Comparison of ENCODE assay signal across 19 cellular contexts in genomic region chr1:156832434-156832833, GRCh38. TPM values are rescaled to one million over a fixed set of nuclear protein-coding genes. Genes with fewer than 3 reads are reported as not detected.
DNase-seq lines count a peak whose midpoint lies in the region; ATAC-seq and TF ChIP-seq lines count a peak whose summit lies in the region.
"Had no signal": no experiment of that assay in that cellular context is flagged by ENCODE, and none has a peak within 500 bp of the region (broad histone marks: within the 10 kb centered on the region; RNA-seq: fewer than 3 reads in every experiment).

No MANE protein-coding gene starts in this region.

- H3K36me3 ChIP-seq in PC-3 (ENCODE audit: low read depth, low read length) (no peaks in the 10 kb centered on the region), hepatocyte (replicated peaks; ENCODE audit: insufficient read depth, low read depth) (no peaks in the 10 kb centered on the region)

- no peaks in the 10 kb centered on the region for H3F3A ChIP-seq in PC-3 (ENCODE audit: low read length, unreplicated experiment)

- no peak overlapping the region for H3K4me3 Mint-ChIP-seq in activated T-helper 2 cell treated with anti-CD3 and anti-CD28 coated beads, Interferon-gamma antibody, Interleukin-2, Interleukin-4, amounts not matched to agents 10 μg/mL and 5 μg/mL and 100 μg/mL, durations not matched to agents 14 hours and 24 hours and 36 hours (ENCODE audit: low read depth)
- H3K4me3 Mint-ChIP-seq: CD8-positive, alpha-beta memory T cell had no signal

- peak overlapping the region; percentile 1 for H3K27ac Mint-ChIP-seq in activated T-helper 2 cell treated with anti-CD3 and anti-CD28 coated beads, Interferon-gamma antibody, Interleukin-2, Interleukin-4, amounts not matched to agents 10 μg/mL and 5 μg/mL and 100 μg/mL, durations not matched to agents 14 hours and 24 hours and 36 hours

- TF ChIP-seq CTCF in PC-3 (conservative IDR thresholded peaks at IDR 0.05; ENCODE audit: low read depth, low read length): 0 out of 2 replicates have a peak, but pooled peaks have one; percentile 8
- peak; percentile 24 for TF ChIP-seq CTCF in foreskin keratinocyte (conservative IDR thresholded peaks at IDR 0.05)
- TF ChIP-seq CTCF in hepatocyte (IDR thresholded peaks at IDR 0.05; ENCODE audit: poor library complexity): no peak

- intact Hi-C loops in PC-3 (cut with micrococcal nuclease): no loop called here
- intact Hi-C loops in activated T-helper 2 cell treated with anti-CD3 and anti-CD28 coated beads, Interferon-gamma antibody, Interleukin-2, Interleukin-4, amounts not matched to agents 10 μg/mL and 5 μg/mL and 100 μg/mL, durations not matched to agents 14 hours and 24 hours and 36 hours (cut with micrococcal nuclease): no loop called here

- H3K27me3 ChIP-seq in PC-3 (ENCODE audit: low read length) (no peaks in the 10 kb centered on the region), foreskin keratinocyte (peaks cover 62% of the 10 kb centered on the region), hepatocyte (peaks cover 50% of the 10 kb centered on the region)

- WGBS in hepatocyte (ENCODE audit: low lambda C conversion rate, missing lambda C conversion rate): 64% methylated on average over 5 of the region's 5 CpGs

- no TSS peak for BruUV-seq in PC-3 (replicated peaks; lab: Mats Ljungman, UMichigan)

- peak; percentile 40 for ATAC-seq in PC-3
- ATAC-seq in foreskin keratinocyte: no peak
- no peak for ATAC-seq in GM21423 (IDR thresholded peaks at IDR 0.05; ENCODE audit: unreplicated experiment)

- H3K79me2 ChIP-seq in PC-3 (ENCODE audit: low read length): no peaks in the 10 kb centered on the region
- no peaks in the 10 kb centered on the region for H3K79me2 ChIP-seq in hepatocyte

- no peaks in the 10 kb centered on the region for H3K36me3 Mint-ChIP-seq in activated T-helper 2 cell treated with anti-CD3 and anti-CD28 coated beads, Interferon-gamma antibody, Interleukin-2, Interleukin-4, amounts not matched to agents 10 μg/mL and 5 μg/mL and 100 μg/mL, durations not matched to agents 14 hours and 24 hours and 36 hours (ENCODE audit: low read depth)
- H3K36me3 Mint-ChIP-seq: CD8-positive, alpha-beta memory T cell had no signal

- H3K4me3 ChIP-seq in PC-3 (ENCODE audit: low read length): no peak overlapping the region
- H3K4me3 ChIP-seq in hepatocyte: no peak overlapping the region

- H4K20me1 ChIP-seq in PC-3 (ENCODE audit: low read length): no peaks in the 10 kb centered on the region
- no peaks in the 10 kb centered on the region for H4K20me1 ChIP-seq in hepatocyte (ENCODE audit: insufficient read depth, poor library complexity, severe bottlenecking)

- H3K4me1 ChIP-seq in PC-3 (ENCODE audit: insufficient read depth, low read length) (peaks cover 9% of the 10 kb centered on the region), foreskin keratinocyte (no peaks in the 10 kb centered on the region), hepatocyte (ENCODE audit: insufficient read depth) (no peaks in the 10 kb centered on the region)

- peaks cover 49% of the 10 kb centered on the region for H3K4me1 Mint-ChIP-seq in activated T-helper 2 cell treated with anti-CD3 and anti-CD28 coated beads, Interferon-gamma antibody, Interleukin-2, Interleukin-4, amounts not matched to agents 10 μg/mL and 5 μg/mL and 100 μg/mL, durations not matched to agents 14 hours and 24 hours and 36 hours (ENCODE audit: low read depth)

- POLR2A ChIA-PET in PC-3 (lab: Charles Lee; ENCODE audit: unreplicated experiment): no interaction called here

- H3K9me2 ChIP-seq in PC-3 (replicated peaks; ENCODE audit: low read length): no peaks in the 10 kb centered on the region
- H3K9me2 ChIP-seq in hepatocyte (replicated peaks; ENCODE audit: insufficient read depth): no peaks in the 10 kb centered on the region

- DNase-seq in EH (ENCODE audit: low read depth): peak; percentile 26
- no peak for DNase-seq in PC-3
- no peak for DNase-seq in activated T-helper 2 cell treated with anti-CD3 and anti-CD28 coated beads, Interferon-gamma antibody, Interleukin-2, Interleukin-4, amounts not matched to agents 10 μg/mL and 5 μg/mL and 100 μg/mL, durations not matched to agents 14 hours and 24 hours and 36 hours (ENCODE audit: low spot score)
- DNase-seq in foreskin keratinocyte: no peak
- DNase-seq in hepatocyte (ENCODE audit: low spot score): no peak
- no peak for DNase-seq in NCI-H345 treated with DMSO at 0.1 percent for 48 hours (lab: John Stamatoyannopoulos, UW; ENCODE audit: unreplicated experiment)
- DNase-seq in T-helper 2 cell: no peak
- DNase-seq: C1 segment of cervical spinal cord, DMS53, H7, MM.1S, NCI-H1092 treated with DMSO at 0.1 percent for 48 hours, NCI-H146, NCI-H2029 treated with DMSO at 0.1 percent for 48 hours, NCI-H2171, Right ventricle myocardium superior had no signal

- H3K27ac ChIP-seq in PC-3 (ENCODE audit: low read length) (no peak overlapping the region), foreskin keratinocyte (no peak overlapping the region), hepatocyte (no peak overlapping the region)

- H3K9me3 Mint-ChIP-seq in activated T-helper 2 cell treated with anti-CD3 and anti-CD28 coated beads, Interferon-gamma antibody, Interleukin-2, Interleukin-4, amounts not matched to agents 10 μg/mL and 5 μg/mL and 100 μg/mL, durations not matched to agents 14 hours and 24 hours and 36 hours: no peaks in the 10 kb centered on the region
- H3K9me3 Mint-ChIP-seq: CD8-positive, alpha-beta memory T cell had no signal

- H3K4me2 ChIP-seq in PC-3 (ENCODE audit: low read length): no peak overlapping the region
- no peak overlapping the region for H3K4me2 ChIP-seq in hepatocyte

- no peak overlapping the region for H2AFZ ChIP-seq in PC-3 (ENCODE audit: low read length)
- no peak overlapping the region for H2AFZ ChIP-seq in hepatocyte

- CTCF ChIA-PET in PC-3 (lab: Charles Lee): no interaction called here

- H3K9me3 ChIP-seq in PC-3 (ENCODE audit: low read length) (no peaks in the 10 kb centered on the region), hepatocyte (ENCODE audit: low read depth) (no peaks in the 10 kb centered on the region)

- peaks cover 3% of the 10 kb centered on the region for H3K27me3 Mint-ChIP-seq in activated T-helper 2 cell treated with anti-CD3 and anti-CD28 coated beads, Interferon-gamma antibody, Interleukin-2, Interleukin-4, amounts not matched to agents 10 μg/mL and 5 μg/mL and 100 μg/mL, durations not matched to agents 14 hours and 24 hours and 36 hours (ENCODE audit: low read depth)

- no peak overlapping the region for H3K9ac ChIP-seq in PC-3 (ENCODE audit: low read length)

RNA-seq across cellular contexts. Expression of gene SH2D2A, which starts 15.8 kb away (rescaled TPM):
- 6.9 and 7.8 TPM in 2 replicates for total RNA-seq in PC-3 (2014; rRNA removed)
- total RNA-seq in activated T-helper 2 cell treated with anti-CD3 and anti-CD28 coated beads, Interferon-gamma antibody, Interleukin-2, Interleukin-4, amounts not matched to agents 10 μg/mL and 5 μg/mL and 100 μg/mL, durations not matched to agents 14 hours and 24 hours and 36 hours: 453 and 474 TPM in 2 replicates
- total RNA-seq in foreskin keratinocyte: 8.4 and 12.1 TPM in 2 replicates
- polyA plus RNA-seq in foreskin keratinocyte: 13.7 and 17.3 TPM in 2 replicates
- total RNA-seq in hepatocyte: 0.60 and 2.6 TPM in 2 replicates
- 0.18 TPM in 1 of 2 replicates, not detected in the other for polyA plus RNA-seq in hepatocyte
- total RNA-seq: LHCN-M2 had no signal

RNA-seq across cellular contexts. Expression of gene INSRR, which starts 26.5 kb away (rescaled TPM):
- not detected in 2 replicates for total RNA-seq in PC-3 (2014; rRNA removed)
- 1.1 and 1.4 TPM in 2 replicates for total RNA-seq in activated T-helper 2 cell treated with anti-CD3 and anti-CD28 coated beads, Interferon-gamma antibody, Interleukin-2, Interleukin-4, amounts not matched to agents 10 μg/mL and 5 μg/mL and 100 μg/mL, durations not matched to agents 14 hours and 24 hours and 36 hours
- not detected in 2 replicates for total RNA-seq in foreskin keratinocyte
- polyA plus RNA-seq in foreskin keratinocyte: not detected in 2 replicates
- not detected in 2 replicates for total RNA-seq in hepatocyte
- not detected in 2 replicates for polyA plus RNA-seq in hepatocyte
- total RNA-seq: H7, LHCN-M2 had no signal
- polyA plus RNA-seq: CD8-positive, alpha-beta memory T cell had no signal

RNA-seq across cellular contexts. Expression of gene NTRK1, which starts 28.2 kb away (rescaled TPM):
- 0.15 and 0.40 TPM in 2 replicates for total RNA-seq in PC-3 (2014; rRNA removed)
- 252 and 253 TPM in 2 replicates for total RNA-seq in activated T-helper 2 cell treated with anti-CD3 and anti-CD28 coated beads, Interferon-gamma antibody, Interleukin-2, Interleukin-4, amounts not matched to agents 10 μg/mL and 5 μg/mL and 100 μg/mL, durations not matched to agents 14 hours and 24 hours and 36 hours
- total RNA-seq in foreskin keratinocyte: not detected in 2 replicates
- 0.03 TPM in 1 of 2 replicates, not detected in the other for polyA plus RNA-seq in foreskin keratinocyte
- total RNA-seq in hepatocyte: 0.13 TPM in 1 of 2 replicates, not detected in the other
- polyA plus RNA-seq in hepatocyte: not detected in 2 replicates
- total RNA-seq: LHCN-M2 had no signal
- polyA plus RNA-seq: CD8-positive, alpha-beta memory T cell had no signal

Comparison
In these comparisons a context has a peak if more than half of its experiments do, and no peak if none do; other contexts are left out.
1. RNA of gene SH2D2A, which starts 15.8 kb away (total RNA-seq): 453 to 474 TPM in activated T-helper 2 cell treated with anti-CD3 and anti-CD28 coated beads, Interferon-gamma antibody, Interleukin-2, Interleukin-4, amounts not matched to agents 10 μg/mL and 5 μg/mL and 100 μg/mL, durations not matched to agents 14 hours and 24 hours and 36 hours; 8.4 to 12.1 TPM in foreskin keratinocyte, 6.9 to 7.8 TPM in PC-3 and 0.60 to 2.6 TPM in hepatocyte; every median in the first group is over 10 times any median in the second.
2. RNA of gene NTRK1, which starts 28.2 kb away (total RNA-seq): 252 to 253 TPM in activated T-helper 2 cell treated with anti-CD3 and anti-CD28 coated beads, Interferon-gamma antibody, Interleukin-2, Interleukin-4, amounts not matched to agents 10 μg/mL and 5 μg/mL and 100 μg/mL, durations not matched to agents 14 hours and 24 hours and 36 hours; 0.15 to 0.40 TPM in PC-3, 0.13 TPM in hepatocyte and not detected in foreskin keratinocyte; every median in the first group is over 100 times any median in the second.